11 cellular contexts compared by ENCODE assay signal in genomic region chr11:67646535-67647336, GRCh38. TPM values are rescaled to one million over a fixed set of nuclear protein-coding genes. Genes with fewer than 3 reads are reported as not detected.
DNase-seq lines count a peak whose midpoint lies in the region; ATAC-seq and TF ChIP-seq lines count a peak whose summit lies in the region.
"Had no signal": no experiment of that assay in that cellular context is flagged by ENCODE, and none has a peak within 500 bp of the region (broad histone marks: within the 10 kb centered on the region; RNA-seq: fewer than 3 reads in every experiment).

No MANE protein-coding gene starts in this region.

- H3K79me2 ChIP-seq in trophoblast cell (ENCODE audit: control insufficient read depth, insufficient read depth, low read length, poor library complexity), result no peaks in the 10 kb centered on the region

- peaks cover 3% of the 10 kb centered on the region for H3K9me3 Mint-ChIP-seq in activated T-cell treated with anti-CD3 and anti-CD28 coated beads, Interleukin-2, amount 50 U/mL, for 24 hours
- peaks cover 0 to 3% (median 0%) of the 10 kb centered on the region in 11 donors for H3K9me3 Mint-ChIP-seq in naive thymus-derived CD4-positive, alpha-beta T cell

- H3K9ac ChIP-seq in trophoblast cell (ENCODE audit: low read length), result no peak overlapping the region

- ATAC-seq in naive thymus-derived CD4-positive, alpha-beta T cell, result peak; percentile 45
- no peak for ATAC-seq in HG03095 (IDR thresholded peaks at IDR 0.05; ENCODE audit: unreplicated experiment)
- ATAC-seq: PC-3 had no signal

- no peak overlapping the region for H2AFZ ChIP-seq in trophoblast cell (ENCODE audit: insufficient read depth, low read length, poor library complexity)

- no peak overlapping the region for H3K4ac ChIP-seq in trophoblast cell (ENCODE audit: low read depth, low read length)

- CTCF ChIA-PET in naive thymus-derived CD4-positive, alpha-beta T cell (lab: Charles Lee), result interaction anchor here (0.9 to 1.5 kb wide), 3 partner anchors 12 to 19 kb away, joined by 3 to 7 read pairs (median 6); partner anchors contain the start of gene NUDT8

- POLR2A ChIA-PET in naive thymus-derived CD4-positive, alpha-beta T cell (lab: Charles Lee), result interaction anchor here (0.9 to 2.4 kb wide), 3 partner anchors 10 to 32 kb away, joined by 3 to 9 read pairs (median 3); partner anchors contain the start of gene NUDT8

- no peaks in the 10 kb centered on the region for H3K27me3 ChIP-seq in naive thymus-derived CD4-positive, alpha-beta T cell (ENCODE audit: control insufficient read depth in 2 of 2, insufficient read depth in 2 of 2, low read length in 2 of 2)
- no peaks in the 10 kb centered on the region for H3K27me3 ChIP-seq in trophoblast cell (ENCODE audit: insufficient read depth, low read length)
- H3K27me3 ChIP-seq: ovary had no signal

- H3K79me1 ChIP-seq in trophoblast cell (ENCODE audit: low read length), result no peaks in the 10 kb centered on the region

- no peak overlapping the region for H4K12ac ChIP-seq in trophoblast cell (ENCODE audit: low read depth, low read length)

- H3K23ac ChIP-seq in trophoblast cell (ENCODE audit: low read length), result no peak overlapping the region

- H3K4me3 Mint-ChIP-seq in activated T-cell treated with anti-CD3 and anti-CD28 coated beads, Interleukin-2, amount 50 U/mL, for 24 hours, result no peak overlapping the region
- H3K4me3 Mint-ChIP-seq in naive thymus-derived CD4-positive, alpha-beta T cell, result peak overlapping the region; percentile 42 to 80 (median 72)

- no CpG with 5 or more reads among the region's 24 CpGs for WGBS in trophoblast cell (ENCODE audit: extremely low coverage, insufficient coverage, insufficient read length)

- no peak overlapping the region for H3K14ac ChIP-seq in trophoblast cell (ENCODE audit: low read length)

- H3K4me1 ChIP-seq in naive thymus-derived CD4-positive, alpha-beta T cell (ENCODE audit: control insufficient read depth in 2 of 2, insufficient read depth in 2 of 2, low read length in 2 of 2), result peaks cover 23 to 38% of the 10 kb centered on the region in 2 donors
- H3K4me1 ChIP-seq in trophoblast cell (ENCODE audit: control insufficient read depth in 1 of 2, insufficient read depth in 2 of 2, low read length in 2 of 2), result no peaks in the 10 kb centered on the region

- DNase-seq in KG1 (lab: John Stamatoyannopoulos, UW) (peak; percentile 65), trophoblast cell (no peak), HCEC 1CT (no peak), ACHN (no peak)
- DNase-seq in activated T-cell treated with anti-CD3 and anti-CD28 coated beads, Interleukin-2, amount 50 U/mL, for 24 hours, result peak; percentile 58
- DNase-seq in naive thymus-derived CD4-positive, alpha-beta T cell, result peak in 2 of 9 donors; percentile 23 to 28
- DNase-seq: foreskin fibroblast, PC-3 had no signal

- in situ Hi-C loops in ACHN (cut with HindIII; ENCODE audit: low pct_ligation_motif_present, low pct_unique_long_range_greater_than_20kb, low sequenced_read_pairs), result no loop called here

- no peak overlapping the region for H3K4me2 ChIP-seq in trophoblast cell (ENCODE audit: low read length)

- intact Hi-C loops in naive thymus-derived CD4-positive, alpha-beta T cell (cut with micrococcal nuclease), result loop anchor here in 1 of 2 donors (1.0 kb wide), 1 partner anchor 40 kb away; the partner anchor contains the start of gene NDUFV1

- H2BK120ac ChIP-seq in trophoblast cell (ENCODE audit: insufficient read depth, low read length, poor library complexity), result no peak overlapping the region

- no peak overlapping the region for H3K27ac ChIP-seq in naive thymus-derived CD4-positive, alpha-beta T cell (ENCODE audit: low read depth, low read length)
- H3K27ac ChIP-seq in trophoblast cell (ENCODE audit: low read depth, low read length), result no peak overlapping the region
- H3K27ac ChIP-seq: ovary had no signal

- H4K91ac ChIP-seq in trophoblast cell (ENCODE audit: low read depth, low read length), result no peak overlapping the region

- no peak overlapping the region for H3K18ac ChIP-seq in trophoblast cell (ENCODE audit: low read length)

- peaks cover 50% of the 10 kb centered on the region for H3K4me1 Mint-ChIP-seq in activated T-cell treated with anti-CD3 and anti-CD28 coated beads, Interleukin-2, amount 50 U/mL, for 24 hours (ENCODE audit: low read depth)
- peaks cover 11 to 41% (median 32%) of the 10 kb centered on the region in 7 donors for H3K4me1 Mint-ChIP-seq in naive thymus-derived CD4-positive, alpha-beta T cell

- H2BK5ac ChIP-seq in trophoblast cell (ENCODE audit: low read depth, low read length, poor library complexity), result no peak overlapping the region

- H3K9me3 ChIP-seq in naive thymus-derived CD4-positive, alpha-beta T cell (ENCODE audit: control insufficient read depth in 2 of 3, low read length in 3 of 3), result no peaks in the 10 kb centered on the region
- H3K9me3 ChIP-seq in trophoblast cell (ENCODE audit: insufficient read depth, low read depth, low read length), result peaks cover 4% of the 10 kb centered on the region
- H3K9me3 ChIP-seq: ovary had no signal

- no peak overlapping the region for H4K8ac ChIP-seq in trophoblast cell (ENCODE audit: low read depth, low read length)

- H3K27ac Mint-ChIP-seq in activated T-cell treated with anti-CD3 and anti-CD28 coated beads, Interleukin-2, amount 50 U/mL, for 24 hours, result peak overlapping the region; percentile 72
- H3K27ac Mint-ChIP-seq in naive thymus-derived CD4-positive, alpha-beta T cell, result peak overlapping the region in 7 of 9 donors; percentile 19 to 64 (median 43)

- H3K4me3 ChIP-seq in naive thymus-derived CD4-positive, alpha-beta T cell (ENCODE audit: low read length), result no peak overlapping the region
- H3K4me3 ChIP-seq in trophoblast cell (ENCODE audit: low read depth, low read length), result no peak overlapping the region
- H3K4me3 ChIP-seq: ovary had no signal

- peaks cover 4% of the 10 kb centered on the region for H3K27me3 Mint-ChIP-seq in activated T-cell treated with anti-CD3 and anti-CD28 coated beads, Interleukin-2, amount 50 U/mL, for 24 hours
- H3K27me3 Mint-ChIP-seq in naive thymus-derived CD4-positive, alpha-beta T cell, result peaks cover 0 to 9% (median 5%) of the 10 kb centered on the region in 5 donors

- peak; percentile 31; the same call in 1 of the 3 replicates for TF ChIP-seq CTCF in GM12872 (IDR thresholded peaks at IDR 0.05; ENCODE audit: insufficient read depth, low read depth, low read length)

- no peak overlapping the region for H2AK5ac ChIP-seq in trophoblast cell (ENCODE audit: low read length)

- no peaks in the 10 kb centered on the region for H3K36me3 Mint-ChIP-seq in activated T-cell treated with anti-CD3 and anti-CD28 coated beads, Interleukin-2, amount 50 U/mL, for 24 hours (ENCODE audit: low read depth)
- H3K36me3 Mint-ChIP-seq in naive thymus-derived CD4-positive, alpha-beta T cell, result no peaks in the 10 kb centered on the region

- H3K36me3 ChIP-seq in naive thymus-derived CD4-positive, alpha-beta T cell (ENCODE audit: control insufficient read depth in 2 of 3, insufficient read depth in 3 of 3, low read length in 3 of 3), result no peaks in the 10 kb centered on the region
- no peaks in the 10 kb centered on the region for H3K36me3 ChIP-seq in trophoblast cell (ENCODE audit: control insufficient read depth in 1 of 2, insufficient read depth in 2 of 2, low read length in 2 of 2)
- H3K36me3 ChIP-seq: ovary had no signal

- no peak overlapping the region for H2BK12ac ChIP-seq in trophoblast cell (ENCODE audit: low read length)

RNA-seq across cellular contexts. Expression of gene ACY3, which starts 3.8 kb away (rescaled TPM):
- under 1 TPM in 3 of 5 experiments, not detected in 2; 0.29 to 0.49 (median 0.42) TPM for total RNA-seq in naive thymus-derived CD4-positive, alpha-beta T cell
- polyA plus RNA-seq in naive thymus-derived CD4-positive, alpha-beta T cell, result under 1 TPM in 1 of 2 donors, not detected in 1; 0.57 TPM
- polyA plus RNA-seq in trophoblast cell (2013), result not detected in 2 replicates
- total RNA-seq: PC-3 had no signal

RNA-seq across cellular contexts. Expression of gene TBX10, which starts 7.2 kb away (rescaled TPM):
- not detected for total RNA-seq in naive thymus-derived CD4-positive, alpha-beta T cell
- polyA plus RNA-seq in naive thymus-derived CD4-positive, alpha-beta T cell, result not detected
- not detected in 2 replicates for polyA plus RNA-seq in trophoblast cell (2013)
- total RNA-seq: ovary, PC-3 had no signal
- polyA plus RNA-seq: ovary had no signal

RNA-seq across cellular contexts. Expression of gene NUDT8, which starts 17.0 kb away (rescaled TPM):
- total RNA-seq in naive thymus-derived CD4-positive, alpha-beta T cell, result 10 to 100 TPM in 1 of 5 experiments, 1 to 10 TPM in 4; 3.1 to 10.4 (median 4.0) TPM
- polyA plus RNA-seq in naive thymus-derived CD4-positive, alpha-beta T cell, result 1 to 10 TPM; 3.3 to 3.7 TPM
- polyA plus RNA-seq in trophoblast cell (2013), result 7.4 and 7.6 TPM in 2 replicates

RNA-seq across cellular contexts. Expression of gene ALDH3B2, which starts 27.7 kb away (rescaled TPM):
- total RNA-seq in naive thymus-derived CD4-positive, alpha-beta T cell, result not detected
- polyA plus RNA-seq in naive thymus-derived CD4-positive, alpha-beta T cell, result not detected
- 5.8 and 6.9 TPM in 2 replicates for polyA plus RNA-seq in trophoblast cell (2013)
- total RNA-seq: PC-3 had no signal
- polyA plus RNA-seq: ovary had no signal

RNA-seq across cellular contexts. Expression of gene NDUFV1, which starts 40.0 kb away (rescaled TPM):
- 100 to 1,000 TPM; 198 to 253 (median 212) TPM for total RNA-seq in naive thymus-derived CD4-positive, alpha-beta T cell
- polyA plus RNA-seq in naive thymus-derived CD4-positive, alpha-beta T cell, result 100 to 1,000 TPM; 111 to 113 TPM
- 61.7 and 64.8 TPM in 2 replicates for polyA plus RNA-seq in trophoblast cell (2013)

Comparison
In these comparisons a context has a peak if more than half of its experiments do, and no peak if none do; other contexts are left out.
1. DNase-seq: peak in KG1 (single experiment) and activated T-cell treated with anti-CD3 and anti-CD28 coated beads, Interleukin-2, amount 50 U/mL, for 24 hours (single experiment); none in trophoblast cell (0 of 2), HCEC 1CT (single experiment) and ACHN (single experiment).